30 cellular contexts compared by ENCODE assay signal in the genomic region with DNA sequence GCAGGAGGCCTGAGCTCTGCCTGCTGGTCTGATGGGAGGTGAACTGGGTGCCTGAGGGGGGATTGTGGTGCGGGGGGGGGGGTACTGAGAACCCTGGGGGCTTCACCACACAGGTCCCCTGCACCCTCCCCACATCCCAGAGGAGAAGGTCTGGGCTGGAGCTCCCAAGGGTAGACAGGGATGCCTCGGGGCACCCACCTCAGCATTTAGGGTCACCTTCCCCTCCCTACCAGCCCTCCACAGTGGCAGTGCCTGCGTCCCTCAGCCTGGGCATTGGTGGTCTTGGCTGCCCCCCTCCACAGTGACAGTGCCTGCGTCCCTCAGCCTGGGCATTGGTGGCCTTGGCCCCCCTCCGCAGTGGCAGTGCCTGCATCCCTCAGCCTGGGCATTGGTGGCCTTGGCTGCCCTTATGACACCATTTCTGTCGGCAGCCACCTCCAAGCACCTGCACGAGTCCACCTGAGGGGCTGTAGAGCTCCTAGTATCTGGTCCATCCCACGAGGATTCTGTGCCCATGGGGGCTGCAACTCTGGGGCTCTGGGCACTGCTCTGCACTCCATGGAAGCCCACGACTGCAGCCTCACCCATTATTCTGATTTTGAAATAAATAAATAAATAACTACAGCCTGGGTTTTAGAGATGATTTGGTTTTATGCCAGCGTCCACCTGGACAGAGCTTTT.
"Had no signal": no experiment of that assay in that cellular context is flagged by ENCODE, and none has a peak within 500 bp of the region (broad histone marks: within the 10 kb centered on the region; RNA-seq: fewer than 3 reads in every experiment).

No MANE protein-coding gene starts in this region.

- DNase-seq: activated B cell treated with CpG ODN at 0.5 μM for 24 hours; activated CD4-positive, alpha-beta memory T cell treated with anti-CD3 and anti-CD28 coated beads for 36 hours; activated CD4-positive, alpha-beta T cell treated with anti-CD3 and anti-CD28 coated beads, Interleukin-2, amount 10 ng/mL, durations not matched to agents 7 days and 5 days; activated CD8-positive, alpha-beta memory T cell treated with anti-CD3 and anti-CD28 coated beads for 24 hours; activated gamma-delta T cell treated with Interleukin-2 at 50 U/mL for 16 hours; activated naive CD4-positive, alpha-beta T cell treated with anti-CD3 and anti-CD28 coated beads, Interleukin-2, amount 10 ng/mL, durations not matched to agents 7 days and 5 days; activated naive CD8-positive, alpha-beta T cell treated with anti-CD3 and anti-CD28 coated beads for 36 hours; activated T-cell treated with anti-CD3 and anti-CD28 coated beads, Interleukin-2, amount 50 U/mL, for 48 hours; anterior cingulate cortex; caudate nucleus; Karpas-422; MM.1S; NCI-H1105; NCI-H1436; NCI-H1694 treated with DMSO at 0.1 percent for 48 hours; NCI-H2029 treated with DMSO at 0.1 percent for 48 hours; NCI-H510A treated with DMSO at 0.1 percent for 48 hours; NCI-H69; NK-92 treated with Interleukin-12 subunit alpha and Interleukin-12 subunit beta, amount 100 ng/mL, for 24 hours; OCI-M1; RPMI8226; SHP77; T-cell; T-helper 2 cell; T1000 had no signal

- H3K27ac Mint-ChIP-seq: activated B cell treated with CpG ODN at 0.5 μM for 24 hours; activated CD4-positive, alpha-beta memory T cell treated with anti-CD3 and anti-CD28 coated beads for 36 hours; activated CD4-positive, alpha-beta T cell treated with anti-CD3 and anti-CD28 coated beads, Interleukin-2, amount 10 ng/mL, durations not matched to agents 7 days and 5 days; activated naive CD4-positive, alpha-beta T cell treated with anti-CD3 and anti-CD28 coated beads, Interleukin-2, amount 10 ng/mL, durations not matched to agents 7 days and 5 days; activated naive CD8-positive, alpha-beta T cell treated with anti-CD3 and anti-CD28 coated beads for 36 hours; activated T-helper 2 cell treated with anti-CD3 and anti-CD28 coated beads, Interferon-gamma antibody, Interleukin-2, Interleukin-4, amounts not matched to agents 10 μg/mL and 5 μg/mL and 100 μg/mL, durations not matched to agents 14 hours and 24 hours and 36 hours; T-cell had no signal

- H3K9me3 Mint-ChIP-seq: activated B cell treated with CpG ODN at 0.5 μM for 24 hours; activated CD4-positive, alpha-beta memory T cell treated with anti-CD3 and anti-CD28 coated beads for 36 hours; activated CD4-positive, alpha-beta T cell treated with anti-CD3 and anti-CD28 coated beads, Interleukin-2, amount 10 ng/mL, durations not matched to agents 7 days and 5 days; activated naive CD4-positive, alpha-beta T cell treated with anti-CD3 and anti-CD28 coated beads, Interleukin-2, amount 10 ng/mL, durations not matched to agents 7 days and 5 days; activated naive CD8-positive, alpha-beta T cell treated with anti-CD3 and anti-CD28 coated beads for 36 hours; activated T-helper 2 cell treated with anti-CD3 and anti-CD28 coated beads, Interferon-gamma antibody, Interleukin-2, Interleukin-4, amounts not matched to agents 10 μg/mL and 5 μg/mL and 100 μg/mL, durations not matched to agents 14 hours and 24 hours and 36 hours; T-cell had no signal

- H3K4me1 ChIP-seq: SJSA1 had no signal

- H3K4me3 ChIP-seq: K562, SJSA1 had no signal

- H3K27me3 Mint-ChIP-seq: activated CD4-positive, alpha-beta T cell treated with anti-CD3 and anti-CD28 coated beads, Interleukin-2, amount 10 ng/mL, durations not matched to agents 7 days and 5 days; activated naive CD8-positive, alpha-beta T cell treated with anti-CD3 and anti-CD28 coated beads for 36 hours had no signal

- H3K27ac ChIP-seq: SJSA1 had no signal

- ATAC-seq: Panc1, T-cell had no signal

- H3K4me1 Mint-ChIP-seq: activated B cell treated with CpG ODN at 0.5 μM for 24 hours; activated naive CD4-positive, alpha-beta T cell treated with anti-CD3 and anti-CD28 coated beads, Interleukin-2, amount 10 ng/mL, durations not matched to agents 7 days and 5 days; activated naive CD8-positive, alpha-beta T cell treated with anti-CD3 and anti-CD28 coated beads for 36 hours; T-cell had no signal

- H3K4me3 Mint-ChIP-seq: activated B cell treated with CpG ODN at 0.5 μM for 24 hours; activated CD4-positive, alpha-beta memory T cell treated with anti-CD3 and anti-CD28 coated beads for 36 hours; activated CD4-positive, alpha-beta T cell treated with anti-CD3 and anti-CD28 coated beads, Interleukin-2, amount 10 ng/mL, durations not matched to agents 7 days and 5 days; activated naive CD4-positive, alpha-beta T cell treated with anti-CD3 and anti-CD28 coated beads, Interleukin-2, amount 10 ng/mL, durations not matched to agents 7 days and 5 days; activated naive CD8-positive, alpha-beta T cell treated with anti-CD3 and anti-CD28 coated beads for 36 hours; T-cell had no signal

- H3K36me3 Mint-ChIP-seq: activated CD4-positive, alpha-beta memory T cell treated with anti-CD3 and anti-CD28 coated beads for 36 hours; activated naive CD4-positive, alpha-beta T cell treated with anti-CD3 and anti-CD28 coated beads, Interleukin-2, amount 10 ng/mL, durations not matched to agents 7 days and 5 days; activated naive CD8-positive, alpha-beta T cell treated with anti-CD3 and anti-CD28 coated beads for 36 hours; T-cell had no signal

- H3K36me3 ChIP-seq: SJSA1 had no signal

- FAIRE-seq: K562, TTC549 had no signal
